Comparison of ENCODE assay signal across 12 cellular contexts in genomic region chr9:35745569-35745968, GRCh38. TPM values are rescaled to one million over a fixed set of nuclear protein-coding genes. Genes with fewer than 3 reads are reported as not detected.
A peak's percentile ranks its signal among the peaks of the same experiment; 100 is the strongest.
DNase-seq lines count a peak whose midpoint lies in the region; ATAC-seq, FAIRE-seq and TF ChIP-seq lines count a peak whose summit lies in the region.
"Had no signal": no experiment of that assay in that cellular context is flagged by ENCODE, and none has a peak within 500 bp of the region (broad histone marks: within the 10 kb centered on the region; RNA-seq: fewer than 3 reads in every experiment).

No MANE protein-coding gene starts in this region.

- H4K20me1 ChIP-seq in K562 (replicated peaks; ENCODE audit: control insufficient read depth, insufficient read depth, low read length): peaks cover 19% of the 10 kb centered on the region

- intact Hi-C loops in K562 (cut with micrococcal nuclease): no loop called here
- intact Hi-C loops in natural killer cell (cut with micrococcal nuclease): loop anchor here (5.0 kb wide), 1 partner anchor 143 kb away; no protein-coding TSS in a partner anchor
- intact Hi-C loops in spleen (cut with DNase I; ENCODE audit: low total_unique reads): loop anchor here (10.0 kb wide), 1 partner anchor 59 kb away; no protein-coding TSS in a partner anchor
- intact Hi-C loops in head of caudate nucleus (cut with DNase I): no loop called here

- TF ChIP-seq POLR2A in K562 (conservative IDR thresholded peaks at IDR 0.05): no peak
- no peak for TF ChIP-seq POLR2A in spleen (IDR thresholded peaks at IDR 0.05)

- H3K36me3 ChIP-seq in BE2C (peaks cover 38% of the 10 kb centered on the region), K562 (ENCODE audit: control insufficient read depth, insufficient read depth, low read length) (peaks cover 55% of the 10 kb centered on the region), spleen (peaks cover 0 to 58% (median 44%) of the 10 kb centered on the region in 6 donors), H7 (replicated peaks; ENCODE audit: control insufficient read depth, insufficient read depth, low read length) (peaks cover 27% of the 10 kb centered on the region)

- H3K4me1 ChIP-seq in BE2C: peaks cover 3% of the 10 kb centered on the region
- H3K4me1 ChIP-seq in K562 (replicated peaks in 1 of 2; ENCODE audit: control insufficient read depth in 2 of 2, insufficient read depth in 2 of 2, low read length in 2 of 2): peaks cover 8 to 18% of the 10 kb centered on the region in 2 experiments; a peak in 4 of 5 replicates
- H3K4me1 ChIP-seq in spleen: peaks cover 34 to 85% (median 52%) of the 10 kb centered on the region in 6 donors

- WGBS in K562 (ENCODE audit: insufficient coverage, low coverage, missing lambda C conversion rate): 50% methylated on average over 1 of the region's 1 CpG
- 55 to 69% (median 67%) methylated on average over 1 of the region's 1 CpG for WGBS in spleen, 5 donors

- H3K9me1 ChIP-seq in K562 (ENCODE audit: control insufficient read depth, insufficient read depth, low read length): peaks cover 6% of the 10 kb centered on the region

- H3K4me2 ChIP-seq in K562 (ENCODE audit: insufficient read depth, low read length): peak overlapping the region; percentile 93

- H3K27ac ChIP-seq in K562 (ENCODE audit: extremely low read depth, low read depth, low read length) (no peak overlapping the region), spleen (no peak overlapping the region)

- BruUV-seq in K562 (replicated peaks; lab: Mats Ljungman, UMichigan): no TSS peak

- H3K36me3 Mint-ChIP-seq in HFFc6 (ENCODE audit: low read depth) (peaks cover 31% of the 10 kb centered on the region), natural killer cell (peaks cover 9% of the 10 kb centered on the region)

- peak overlapping the region in 1 of 2 experiments; percentile 20; a peak in 1 of 4 replicates for H3K9ac ChIP-seq in K562 (ENCODE audit: insufficient read depth in 1 of 2, low read depth in 2 of 2, low read length in 2 of 2)

- H3K9me3 Mint-ChIP-seq in HFFc6 (no peaks in the 10 kb centered on the region), natural killer cell (no peaks in the 10 kb centered on the region)
- H3K9me3 Mint-ChIP-seq: activated B cell treated with CpG ODN at 0.5 μM for 24 hours had no signal

- no peaks in the 10 kb centered on the region for H3K9me3 ChIP-seq in BE2C
- H3K9me3 ChIP-seq in K562 (replicated peaks; ENCODE audit: control insufficient read depth, insufficient read depth, low read depth, low read length): no peaks in the 10 kb centered on the region
- no peaks in the 10 kb centered on the region for H3K9me3 ChIP-seq in spleen

- H2AFZ ChIP-seq in K562 (ENCODE audit: low read depth, low read length): no peak overlapping the region

- H3K4me3 Mint-ChIP-seq in HFFc6: peak overlapping the region; percentile 92
- peak overlapping the region; percentile 53 for H3K4me3 Mint-ChIP-seq in natural killer cell

- TF ChIP-seq CTCF in BE2C (IDR thresholded peaks at IDR 0.05; ENCODE audit: low read depth, low read length) (no peak), HFFc6 (IDR thresholded peaks at IDR 0.05) (no peak), K562 (IDR thresholded peaks at IDR 0.05 in 2 of 3, conservative IDR thresholded peaks at IDR 0.05 in 1 of 3; ENCODE audit: insufficient read depth in 2 of 3, low read depth in 1 of 3, low read length in 3 of 3) (no peak), natural killer cell (IDR thresholded peaks at IDR 0.05) (no peak), spleen (IDR thresholded peaks at IDR 0.05 in 8 of 11, conservative IDR thresholded peaks at IDR 0.05 in 3 of 11) (no peak)

- no peaks in the 10 kb centered on the region for H3K27me3 ChIP-seq in BE2C
- H3K27me3 ChIP-seq in K562 (ENCODE audit: control insufficient read depth in 2 of 2, insufficient read depth in 2 of 2, low read length in 2 of 2): no peaks in the 10 kb centered on the region
- no peaks in the 10 kb centered on the region for H3K27me3 ChIP-seq in spleen (replicated peaks in 1 of 7)
- H3K27me3 ChIP-seq in H7 (ENCODE audit: control insufficient read depth, insufficient read depth, low read length): no peaks in the 10 kb centered on the region

- H3K27me3 Mint-ChIP-seq in HFFc6 (ENCODE audit: insufficient read depth) (no peaks in the 10 kb centered on the region; the same call in none of the 2 replicates), natural killer cell (ENCODE audit: low read depth in 2 of 2) (no peaks in the 10 kb centered on the region)
- H3K27me3 Mint-ChIP-seq: activated B cell treated with CpG ODN at 0.5 μM for 24 hours had no signal

- H3K4me1 Mint-ChIP-seq in HFFc6 (ENCODE audit: low read depth) (peaks cover 41% of the 10 kb centered on the region), natural killer cell (peaks cover 63 to 66% of the 10 kb centered on the region in 2 donors)

- peaks cover 70% of the 10 kb centered on the region for H3K79me2 ChIP-seq in K562 (ENCODE audit: control insufficient read depth, insufficient read depth, low read length)

- H3K27ac Mint-ChIP-seq in HFFc6 (no peak overlapping the region), natural killer cell (peak overlapping the region in 1 of 2 donors; percentile 32)
- H3K27ac Mint-ChIP-seq: activated B cell treated with CpG ODN at 0.5 μM for 24 hours had no signal

- DNase-seq in BE2C (peak; percentile 38), HFFc6 (no peak), K562 (ENCODE audit: extremely low read depth in 1 of 4, low spot score in 3 of 4) (no peak), natural killer cell (no peak), spleen (no peak), NCI-H510A treated with DMSO at 0.1 percent for 48 hours (lab: John Stamatoyannopoulos, UW) (no peak), head of caudate nucleus (no peak), H7 (no peak)
- DNase-seq: activated B cell treated with CpG ODN at 0.5 μM for 24 hours, hippocampal formation, nucleus accumbens had no signal

- in situ Hi-C loops in K562 (cut with MboI): no loop called here

- no peak for FAIRE-seq in K562 (lab: Jason Lieb, UNC)

- POLR2A ChIA-PET in K562 (lab: Yijun Ruan, JAX): interaction anchor here (0.6 kb wide), 1 partner anchor 48 kb away, joined by 3 read pairs; no protein-coding TSS in a partner anchor

- CTCF ChIA-PET in K562 (lab: Yijun Ruan, JAX; ENCODE audit: low intra/inter-chr PET ratio): no interaction called here

- no peak for TF ChIP-seq RAD21 in K562 (CRISPR knock-in tag; conservative IDR thresholded peaks at IDR 0.05 in 1 of 2, IDR thresholded peaks at IDR 0.05 in 1 of 2)

- H3K4me3 ChIP-seq in BE2C (ENCODE audit: low read depth, low read length) (peak overlapping the region; percentile 92), K562 (peak overlapping the region; percentile 95; the same call in 1 of the 2 replicates), spleen (peak overlapping the region in 3 of 8 donors; percentile 74 to 96 (median 84)), H7 (ENCODE audit: insufficient read depth, low read depth, low read length) (no peak overlapping the region)

- no peak for TF ChIP-seq EP300 in K562 (IDR thresholded peaks at IDR 0.05; ENCODE audit: low read length)

- no peak for ATAC-seq in K562
- no peak for ATAC-seq in natural killer cell
- ATAC-seq: HCT116 had no signal

RNA-seq across cellular contexts. Expression of gene GBA2, which starts 3.5 kb away (rescaled TPM):
- polyA plus RNA-seq in BE2C (2012; ENCODE audit: insufficient read depth, insufficient read length, low read depth): 80.1 TPM
- 10 to 100 TPM; 22.9 to 25.7 (median 24.0) TPM for total RNA-seq in HFFc6 (2021; fragmentation: NEBNext Ultra II Directional; extraction: Animal tissue kit (Norgen Biotek cat#: 25700))
- 274 and 418 TPM in 2 replicates for total RNA-seq in K562 (2011; cell fraction: chromatin; rRNA removed; ENCODE audit: low replicate concordance)
- total RNA-seq in K562 (2011; cell fraction: nucleolus; rRNA removed): 163 and 173 TPM in 2 replicates
- 160 and 174 TPM in 2 replicates for total RNA-seq in K562 (2011; cell fraction: nucleoplasm; rRNA removed)
- 28.5 and 32.6 TPM in 2 replicates for total RNA-seq in K562 (2014; rRNA removed)
- total RNA-seq in K562 (2014; rRNA removed; fragmentation: Illumina TruSeq; extraction: Trizol): 27.2 and 29.3 TPM in 2 replicates
- total RNA-seq in K562 (2015; rRNA removed; fragmentation: Illumina TruSeq; extraction: Trizol): 32.1 and 32.7 TPM in 2 replicates
- 39.4 and 45.0 TPM in 2 replicates for total RNA-seq in K562 (2021)
- polyA plus RNA-seq in K562 (2011; rRNA removed): 42.2 and 58.0 TPM in 2 replicates
- polyA plus RNA-seq in K562 (2011; cell fraction: cytosol; rRNA removed): 37.5 and 42.3 TPM in 2 replicates
- polyA plus RNA-seq in K562 (2011; cell fraction: nucleus; rRNA removed): 311 and 346 TPM in 2 replicates
- polyA plus RNA-seq in K562 (2012): 41.0 and 65.6 TPM in 2 replicates
- 38.4 and 40.3 TPM in 2 replicates for polyA plus RNA-seq in K562 (2014; fragmentation: Illumina TruSeq; extraction: Trizol)
- 10 to 100 TPM; 14.1 to 24.3 TPM for polyA plus RNA-seq in K562 (2014; fragmentation: Nextera tagmentation; extraction: Ambion mirVana)
- 60.4 and 63.2 TPM in 2 replicates for polyA plus RNA-seq in K562 (2014; rRNA removed)
- polyA minus RNA-seq in K562 (2011; rRNA and poly(A)+ RNA removed): 47.8 and 48.8 TPM in 2 replicates
- 12.4 and 17.6 TPM in 2 replicates for polyA minus RNA-seq in K562 (2011; cell fraction: cytosol; rRNA and poly(A)+ RNA removed)
- 56.4 and 96.6 TPM in 2 replicates for polyA minus RNA-seq in K562 (2011; cell fraction: nucleus; rRNA and poly(A)+ RNA removed)
- 100 to 1,000 TPM in 2 of 3 donors, 10 to 100 TPM in 1; 76.4 to 118 (median 101) TPM for total RNA-seq in natural killer cell
- total RNA-seq in spleen: 100 to 1,000 TPM in 1 of 7 donors, 10 to 100 TPM in 6; 70.5 to 111 (median 74.3) TPM
- 10 to 100 TPM; 22.8 to 40.9 (median 37.9) TPM for polyA plus RNA-seq in spleen
- total RNA-seq in H7 (2014; rRNA removed; shearing (Covaris generic)): 75.2 and 85.5 TPM in 2 replicates

RNA-seq across cellular contexts. Expression of gene RGP1, which starts 3.5 kb away (rescaled TPM):
- 12.1 TPM for polyA plus RNA-seq in BE2C (2012; ENCODE audit: insufficient read depth, insufficient read length, low read depth)
- 10 to 100 TPM; 27.6 to 35.1 (median 30.9) TPM for total RNA-seq in HFFc6 (2021; fragmentation: NEBNext Ultra II Directional; extraction: Animal tissue kit (Norgen Biotek cat#: 25700))
- 17.9 and 29.7 TPM in 2 replicates for total RNA-seq in K562 (2011; cell fraction: chromatin; rRNA removed; ENCODE audit: low replicate concordance)
- 15.4 and 17.2 TPM in 2 replicates for total RNA-seq in K562 (2011; cell fraction: nucleolus; rRNA removed)
- 21.6 and 28.2 TPM in 2 replicates for total RNA-seq in K562 (2011; cell fraction: nucleoplasm; rRNA removed)
- total RNA-seq in K562 (2014; rRNA removed) (6.5 and 7.5 TPM in 2 replicates), K562 (2014; rRNA removed; fragmentation: Illumina TruSeq; extraction: Trizol) (6.5 and 7.0 TPM in 2 replicates), K562 (2015; rRNA removed; fragmentation: Illumina TruSeq; extraction: Trizol) (6.5 and 6.7 TPM in 2 replicates), K562 (2021) (12.3 and 13.8 TPM in 2 replicates), natural killer cell (10 to 100 TPM; 22.3 to 26.4 (median 23.3) TPM), spleen (10 to 100 TPM; 19.7 to 29.2 (median 22.0) TPM)
- polyA plus RNA-seq in K562 (2011; rRNA removed) (10.1 and 11.0 TPM in 2 replicates), K562 (2014; fragmentation: Illumina TruSeq; extraction: Trizol) (9.8 and 10.7 TPM in 2 replicates), K562 (2014; fragmentation: Nextera tagmentation; extraction: Ambion mirVana) (under 1 TPM; 0.42 to 0.95 TPM), K562 (2014; rRNA removed) (6.9 and 7.9 TPM in 2 replicates), spleen (1 to 10 TPM; 2.2 to 9.5 (median 2.5) TPM)
- polyA plus RNA-seq in K562 (2011; cell fraction: cytosol; rRNA removed): 9.1 and 9.6 TPM in 2 replicates
- polyA plus RNA-seq in K562 (2011; cell fraction: nucleus; rRNA removed): 21.5 and 24.4 TPM in 2 replicates
- 8.2 and 8.9 TPM in 2 replicates for polyA plus RNA-seq in K562 (2012)
- polyA minus RNA-seq in K562 (2011; rRNA and poly(A)+ RNA removed): 10.7 and 13.3 TPM in 2 replicates
- polyA minus RNA-seq in K562 (2011; cell fraction: cytosol; rRNA and poly(A)+ RNA removed): 4.7 and 7.2 TPM in 2 replicates
- polyA minus RNA-seq in K562 (2011; cell fraction: nucleus; rRNA and poly(A)+ RNA removed): 11.0 and 16.7 TPM in 2 replicates
- total RNA-seq in H7 (2014; rRNA removed; shearing (Covaris generic)): 14.4 and 16.4 TPM in 2 replicates

RNA-seq across cellular contexts. Expression of gene MSMP, which starts 8.5 kb away (rescaled TPM):
- polyA plus RNA-seq in BE2C (2012; ENCODE audit: insufficient read depth, insufficient read length, low read depth): 2.2 TPM
- total RNA-seq in HFFc6 (2021; fragmentation: NEBNext Ultra II Directional; extraction: Animal tissue kit (Norgen Biotek cat#: 25700)): not detected
- total RNA-seq in K562 (2011; cell fraction: chromatin; rRNA removed; ENCODE audit: low replicate concordance): not detected in 2 replicates
- not detected in 2 replicates for total RNA-seq in K562 (2011; cell fraction: nucleolus; rRNA removed)
- total RNA-seq in K562 (2011; cell fraction: nucleoplasm; rRNA removed): not detected in 2 replicates
- not detected in 2 replicates for total RNA-seq in K562 (2014; rRNA removed)
- not detected in 2 replicates for total RNA-seq in K562 (2014; rRNA removed; fragmentation: Illumina TruSeq; extraction: Trizol)
- total RNA-seq in K562 (2015; rRNA removed; fragmentation: Illumina TruSeq; extraction: Trizol): not detected in 2 replicates
- 0.60 and 0.87 TPM in 2 replicates for total RNA-seq in K562 (2021)
- polyA plus RNA-seq in K562 (2011; rRNA removed): not detected in 2 replicates
- polyA plus RNA-seq in K562 (2011; cell fraction: cytosol; rRNA removed): 0.42 TPM in 1 of 2 replicates, not detected in the other
- polyA plus RNA-seq in K562 (2011; cell fraction: nucleus; rRNA removed): not detected in 2 replicates
- polyA plus RNA-seq in K562 (2012): not detected in 2 replicates
- polyA plus RNA-seq in K562 (2014; fragmentation: Illumina TruSeq; extraction: Trizol): not detected in 2 replicates
- polyA plus RNA-seq in K562 (2014; fragmentation: Nextera tagmentation; extraction: Ambion mirVana): not detected
- not detected in 2 replicates for polyA plus RNA-seq in K562 (2014; rRNA removed)
- not detected in 2 replicates for polyA minus RNA-seq in K562 (2011; rRNA and poly(A)+ RNA removed)
- not detected in 2 replicates for polyA minus RNA-seq in K562 (2011; cell fraction: cytosol; rRNA and poly(A)+ RNA removed)
- polyA minus RNA-seq in K562 (2011; cell fraction: nucleus; rRNA and poly(A)+ RNA removed): not detected in 2 replicates
- not detected for total RNA-seq in natural killer cell
- total RNA-seq in spleen: not detected
- polyA plus RNA-seq in spleen: 1 to 10 TPM in 1 of 3 donors, under 1 TPM in 2; 0.58 to 1.6 (median 0.63) TPM
- total RNA-seq in H7 (2014; rRNA removed; shearing (Covaris generic)): not detected in 2 replicates

RNA-seq across cellular contexts. Expression of gene CREB3, which starts 13.1 kb away (rescaled TPM):
- 40.4 TPM for polyA plus RNA-seq in BE2C (2012; ENCODE audit: insufficient read depth, insufficient read length, low read depth)
- total RNA-seq in HFFc6 (2021; fragmentation: NEBNext Ultra II Directional; extraction: Animal tissue kit (Norgen Biotek cat#: 25700)): 100 to 1,000 TPM; 106 to 127 (median 114) TPM
- 13.6 and 27.1 TPM in 2 replicates for total RNA-seq in K562 (2011; cell fraction: chromatin; rRNA removed; ENCODE audit: low replicate concordance)
- 20.3 and 23.0 TPM in 2 replicates for total RNA-seq in K562 (2011; cell fraction: nucleolus; rRNA removed)
- total RNA-seq in K562 (2011; cell fraction: nucleoplasm; rRNA removed): 14.0 and 18.6 TPM in 2 replicates
- 18.3 and 19.3 TPM in 2 replicates for total RNA-seq in K562 (2014; rRNA removed)
- total RNA-seq in K562 (2014; rRNA removed; fragmentation: Illumina TruSeq; extraction: Trizol): 10.6 and 10.8 TPM in 2 replicates
- total RNA-seq in K562 (2015; rRNA removed; fragmentation: Illumina TruSeq; extraction: Trizol): 13.1 and 14.9 TPM in 2 replicates
- 16.5 and 17.0 TPM in 2 replicates for total RNA-seq in K562 (2021)
- 8.1 and 9.4 TPM in 2 replicates for polyA plus RNA-seq in K562 (2011; rRNA removed)
- polyA plus RNA-seq in K562 (2011; cell fraction: cytosol; rRNA removed): 7.9 and 14.4 TPM in 2 replicates
- 16.5 and 20.0 TPM in 2 replicates for polyA plus RNA-seq in K562 (2011; cell fraction: nucleus; rRNA removed)
- 14.9 and 23.7 TPM in 2 replicates for polyA plus RNA-seq in K562 (2012)
- 17.1 and 18.3 TPM in 2 replicates for polyA plus RNA-seq in K562 (2014; fragmentation: Illumina TruSeq; extraction: Trizol)
- polyA plus RNA-seq in K562 (2014; fragmentation: Nextera tagmentation; extraction: Ambion mirVana): 1 to 10 TPM; 5.7 to 9.4 TPM
- 15.3 TPM in 2 replicates for polyA plus RNA-seq in K562 (2014; rRNA removed)
- 4.0 and 4.5 TPM in 2 replicates for polyA minus RNA-seq in K562 (2011; rRNA and poly(A)+ RNA removed)
- polyA minus RNA-seq in K562 (2011; cell fraction: cytosol; rRNA and poly(A)+ RNA removed): 4.2 and 4.7 TPM in 2 replicates
- 7.4 and 7.9 TPM in 2 replicates for polyA minus RNA-seq in K562 (2011; cell fraction: nucleus; rRNA and poly(A)+ RNA removed)
- total RNA-seq in natural killer cell: 10 to 100 TPM; 15.7 to 19.7 (median 18.8) TPM
- 10 to 100 TPM; 21.8 to 35.9 (median 26.0) TPM for total RNA-seq in spleen
- polyA plus RNA-seq in spleen: 10 to 100 TPM; 14.7 to 26.7 (median 20.9) TPM
- 26.0 and 28.6 TPM in 2 replicates for total RNA-seq in H7 (2014; rRNA removed; shearing (Covaris generic))

RNA-seq across cellular contexts. Expression of gene TLN1, which starts 13.6 kb away (rescaled TPM):
- 91.6 TPM for polyA plus RNA-seq in BE2C (2012; ENCODE audit: insufficient read depth, insufficient read length, low read depth)
- 100 to 1,000 TPM; 470 to 562 (median 491) TPM for total RNA-seq in HFFc6 (2021; fragmentation: NEBNext Ultra II Directional; extraction: Animal tissue kit (Norgen Biotek cat#: 25700))
- total RNA-seq in K562 (2011; cell fraction: chromatin; rRNA removed; ENCODE audit: low replicate concordance): 276 and 411 TPM in 2 replicates
- total RNA-seq in K562 (2011; cell fraction: nucleolus; rRNA removed): 190 and 200 TPM in 2 replicates
- total RNA-seq in K562 (2011; cell fraction: nucleoplasm; rRNA removed): 167 and 186 TPM in 2 replicates
- total RNA-seq in K562 (2014; rRNA removed) (94.3 and 121 TPM in 2 replicates), K562 (2014; rRNA removed; fragmentation: Illumina TruSeq; extraction: Trizol) (40.9 and 44.0 TPM in 2 replicates), K562 (2015; rRNA removed; fragmentation: Illumina TruSeq; extraction: Trizol) (49.4 and 50.7 TPM in 2 replicates), K562 (2021) (201 and 240 TPM in 2 replicates), natural killer cell (100 to 1,000 TPM; 509 to 552 (median 528) TPM), spleen (100 to 1,000 TPM; 356 to 881 (median 592) TPM)
- polyA plus RNA-seq in K562 (2011; rRNA removed) (54.8 and 98.5 TPM in 2 replicates), K562 (2014; fragmentation: Illumina TruSeq; extraction: Trizol) (75.1 and 98.7 TPM in 2 replicates), K562 (2014; fragmentation: Nextera tagmentation; extraction: Ambion mirVana) (10 to 100 TPM in 1 of 2 experiments, 1 to 10 TPM in 1; 3.6 to 10.2 TPM), K562 (2014; rRNA removed) (49.2 and 72.0 TPM in 2 replicates), spleen (100 to 1,000 TPM in 1 of 3 donors, 10 to 100 TPM in 2; 79.9 to 122 (median 95.5) TPM)
- 49.0 and 84.8 TPM in 2 replicates for polyA plus RNA-seq in K562 (2011; cell fraction: cytosol; rRNA removed)
- 81.3 and 128 TPM in 2 replicates for polyA plus RNA-seq in K562 (2011; cell fraction: nucleus; rRNA removed)
- polyA plus RNA-seq in K562 (2012): 116 and 190 TPM in 2 replicates
- 190 and 196 TPM in 2 replicates for polyA minus RNA-seq in K562 (2011; rRNA and poly(A)+ RNA removed)
- 278 and 355 TPM in 2 replicates for polyA minus RNA-seq in K562 (2011; cell fraction: cytosol; rRNA and poly(A)+ RNA removed)
- polyA minus RNA-seq in K562 (2011; cell fraction: nucleus; rRNA and poly(A)+ RNA removed): 62.3 and 63.3 TPM in 2 replicates
- total RNA-seq in H7 (2014; rRNA removed; shearing (Covaris generic)): 91.2 and 106 TPM in 2 replicates

Comparison
In these comparisons a context has a peak if more than half of its experiments do, and no peak if none do; other contexts are left out.
1. intact Hi-C loops: an anchor here in natural killer cell (5.0 kb wide) and spleen (10.0 kb wide); none called in K562 and head of caudate nucleus.